In genomic region chr16:12502671-12503070, GRCh38 we compare ENCODE assay signal across 14 cellular contexts.
DNase-seq lines count a peak whose midpoint lies in the region; ATAC-seq and TF ChIP-seq lines count a peak whose summit lies in the region.
"Had no signal": no experiment of that assay in that cellular context is flagged by ENCODE, and none has a peak within 500 bp of the region (broad histone marks: within the 10 kb centered on the region; RNA-seq: fewer than 3 reads in every experiment).

No MANE protein-coding gene starts in this region.

- H3K9me3 ChIP-seq in hepatocyte (ENCODE audit: low read depth), result no peaks in the 10 kb centered on the region
- H3K9me3 ChIP-seq: BE2C, HAP-1 had no signal

- H3K4me3 Mint-ChIP-seq in glutamatergic neuron (ENCODE audit: unreplicated experiment), result no peak overlapping the region
- H3K4me3 Mint-ChIP-seq: CD4-positive, alpha-beta memory T cell had no signal

- peaks cover 18% of the 10 kb centered on the region for H3K4me1 Mint-ChIP-seq in glutamatergic neuron (ENCODE audit: low read depth, unreplicated experiment)

- H3K36me3 ChIP-seq in hepatocyte (replicated peaks; ENCODE audit: insufficient read depth, low read depth), result no peaks in the 10 kb centered on the region
- H3K36me3 ChIP-seq: BE2C, HAP-1 had no signal

- H3K4me1 ChIP-seq in hepatocyte (ENCODE audit: insufficient read depth), result peaks cover 19% of the 10 kb centered on the region
- H3K4me1 ChIP-seq: BE2C, HAP-1 had no signal

- H3K27ac Mint-ChIP-seq in glutamatergic neuron (ENCODE audit: unreplicated experiment), result no peak overlapping the region

- H3K27me3 ChIP-seq in hepatocyte, result no peaks in the 10 kb centered on the region
- H3K27me3 ChIP-seq: BE2C had no signal

- H3K79me2 ChIP-seq in hepatocyte, result no peaks in the 10 kb centered on the region

- TF ChIP-seq CTCF in hepatocyte (IDR thresholded peaks at IDR 0.05; ENCODE audit: poor library complexity) (no peak), glutamatergic neuron (IDR thresholded peaks at IDR 0.05; ENCODE audit: partially characterized antibody, unreplicated experiment) (no peak)

- 66% methylated on average over 6 of the region's 6 CpGs for WGBS in hepatocyte (ENCODE audit: low lambda C conversion rate, missing lambda C conversion rate)

- no peaks in the 10 kb centered on the region for H3K9me2 ChIP-seq in hepatocyte (replicated peaks; ENCODE audit: insufficient read depth)

- H3K4me2 ChIP-seq in hepatocyte, result peak overlapping the region; percentile 59

- H4K20me1 ChIP-seq in hepatocyte (ENCODE audit: insufficient read depth, poor library complexity, severe bottlenecking), result no peaks in the 10 kb centered on the region

- H3K4me3 ChIP-seq in hepatocyte, result no peak overlapping the region
- H3K4me3 ChIP-seq: HAP-1 had no signal

- H3K27ac ChIP-seq in hepatocyte, result peak overlapping the region; percentile 39

- no peaks in the 10 kb centered on the region for H3K36me3 Mint-ChIP-seq in glutamatergic neuron (ENCODE audit: unreplicated experiment)

- no peak overlapping the region for H2AFZ ChIP-seq in hepatocyte

- H3K9me3 Mint-ChIP-seq in glutamatergic neuron (ENCODE audit: unreplicated experiment), result peaks cover 2% of the 10 kb centered on the region
- H3K9me3 Mint-ChIP-seq: CD4-positive, alpha-beta memory T cell had no signal

- peaks cover 3% of the 10 kb centered on the region for H3K27me3 Mint-ChIP-seq in glutamatergic neuron (ENCODE audit: unreplicated experiment)
- H3K27me3 Mint-ChIP-seq: CD4-positive, alpha-beta memory T cell had no signal

- DNase-seq in COLO668 (lab: John Stamatoyannopoulos, UW; ENCODE audit: unreplicated experiment), result peak; percentile 44
- DNase-seq in DMS153 treated with DMSO at 0.1 percent for 48 hours (lab: John Stamatoyannopoulos, UW; ENCODE audit: unreplicated experiment), result peak; percentile 51
- peak; percentile 52 for DNase-seq in NCI-H69 (lab: John Stamatoyannopoulos, UW)
- DNase-seq in hepatocyte (ENCODE audit: low spot score), result no peak
- no peak for DNase-seq in glutamatergic neuron
- no peak for DNase-seq in GM03348 (ENCODE audit: low spot score)
- no peak for DNase-seq in activated CD4-positive, alpha-beta T cell treated with anti-CD3 and anti-CD28 coated beads, Interleukin-2, amount 50 U/mL, for 1 hour
- DNase-seq: BE2C; CD4-positive, alpha-beta memory T cell; Karpas-422; MM.1S had no signal

- no peak for ATAC-seq in HG03565 (IDR thresholded peaks at IDR 0.05; ENCODE audit: unreplicated experiment)
- ATAC-seq: SK-N-SH treated with all-trans-retinoic acid at 6 μM for 48 hours had no signal

Comparison
In these comparisons a context has a peak if more than half of its experiments do, and no peak if none do; other contexts are left out.
1. DNase-seq: peak in COLO668 (single experiment), DMS153 treated with DMSO at 0.1 percent for 48 hours (single experiment) and NCI-H69 (single experiment); none in hepatocyte (single experiment), glutamatergic neuron (single experiment), GM03348 (single experiment) and activated CD4-positive, alpha-beta T cell treated with anti-CD3 and anti-CD28 coated beads, Interleukin-2, amount 50 U/mL, for 1 hour (single experiment).